1 cellular context compared by ENCODE assay signal in the genomic region with DNA sequence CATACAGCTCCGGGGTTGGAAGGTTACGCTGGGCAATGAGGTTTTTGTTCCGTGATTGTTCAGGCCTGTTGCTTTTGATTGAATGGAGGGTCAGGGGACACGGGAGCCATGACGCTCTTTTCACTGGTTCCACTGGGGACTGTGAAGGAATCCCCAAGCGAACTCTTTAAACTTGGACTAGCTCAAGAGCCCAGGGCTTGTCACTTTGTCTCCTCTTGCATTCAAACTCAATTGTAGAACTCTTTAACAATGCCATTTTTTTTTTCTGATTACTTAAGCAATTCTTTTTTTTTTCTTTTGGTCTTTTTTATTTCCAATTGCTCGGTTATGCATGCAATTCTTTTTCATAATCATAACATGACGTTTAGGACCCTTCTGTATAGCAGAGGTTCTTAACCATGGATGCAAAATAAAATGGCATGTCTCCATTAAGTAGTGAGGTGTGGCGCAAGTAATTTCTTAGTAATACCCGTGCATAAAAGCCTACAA.
TF ChIP-seq lines count a peak whose summit lies in the region.

No MANE protein-coding gene starts in this region.

TF ChIP-seq in WTC11, 78 proteins besides CTCF, POLR2A, EP300 and RAD21 (continued from another document):
- no peak for TF ChIP-seq IRF1 (CRISPR knock-in tag; IDR thresholded peaks at IDR 0.05)
- no peak for TF ChIP-seq ATF1 (CRISPR knock-in tag; IDR thresholded peaks at IDR 0.05)
- no peak for TF ChIP-seq SOX15 (CRISPR knock-in tag; IDR thresholded peaks at IDR 0.05)
- TF ChIP-seq RELA (CRISPR knock-in tag; IDR thresholded peaks at IDR 0.05; ENCODE audit: borderline replicate concordance), result no peak
- no peak for TF ChIP-seq NFYB (CRISPR knock-in tag; conservative IDR thresholded peaks at IDR 0.05; ENCODE audit: low read depth)
